Comparison of ENCODE assay signal across 22 cellular contexts in the genomic region with DNA sequence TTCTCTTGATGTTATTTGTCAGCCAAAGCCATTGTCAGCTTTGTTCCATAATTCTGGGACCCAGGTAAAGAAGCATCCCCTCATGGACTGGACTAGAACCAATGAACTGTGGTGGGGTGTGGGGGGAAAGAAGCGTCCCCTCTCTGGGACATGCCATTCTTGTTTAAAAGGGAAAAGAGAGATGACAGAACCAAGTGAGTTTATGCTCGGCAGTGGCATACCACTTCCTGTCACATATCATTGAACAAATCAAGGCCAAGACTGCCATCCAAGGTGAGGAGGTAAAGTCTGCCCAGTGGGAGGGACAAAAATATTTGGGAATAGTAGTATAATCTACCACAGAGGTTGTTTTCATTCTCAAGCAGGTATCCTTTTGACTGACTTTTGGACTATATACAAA. TPM values are rescaled to one million over a fixed set of nuclear protein-coding genes. Genes with fewer than 3 reads are reported as not detected.
DNase-seq lines count a peak whose midpoint lies in the region; ATAC-seq and TF ChIP-seq lines count a peak whose summit lies in the region.
"Had no signal": no experiment of that assay in that cellular context is flagged by ENCODE, and none has a peak within 500 bp of the region (broad histone marks: within the 10 kb centered on the region; RNA-seq: fewer than 3 reads in every experiment).

No MANE protein-coding gene starts in this region.

- H2AFZ ChIP-seq in DND-41 (ENCODE audit: low read depth, low read length), result no peak overlapping the region

- ATAC-seq in DND-41 (ENCODE audit: insufficient read depth, low read depth) (peak; percentile 55), HG03460 (IDR thresholded peaks at IDR 0.05; ENCODE audit: unreplicated experiment) (no peak)
- no peak for ATAC-seq in effector memory CD8-positive, alpha-beta T cell (replicated peaks)
- ATAC-seq: A549, gastroesophageal sphincter, left cardiac atrium, upper lobe of right lung had no signal

- intact Hi-C loops in activated CD4-positive, alpha-beta memory T cell treated with anti-CD3 and anti-CD28 coated beads for 36 hours (cut with micrococcal nuclease), result no loop called here

- H3K4me1 Mint-ChIP-seq in activated T-cell treated with anti-CD3 and anti-CD28 coated beads, Interleukin-2, amount 50 U/mL, for 24 hours (ENCODE audit: low read depth), result peaks cover 38% of the 10 kb centered on the region
- peaks cover 22% of the 10 kb centered on the region for H3K4me1 Mint-ChIP-seq in activated CD4-positive, alpha-beta memory T cell treated with anti-CD3 and anti-CD28 coated beads for 36 hours (ENCODE audit: low read depth)
- peaks cover 8 to 9% of the 10 kb centered on the region in 2 donors for H3K4me1 Mint-ChIP-seq in effector memory CD8-positive, alpha-beta T cell (ENCODE audit: low read depth in 2 of 2)

- H3K9me3 Mint-ChIP-seq in activated T-cell treated with anti-CD3 and anti-CD28 coated beads, Interleukin-2, amount 50 U/mL, for 24 hours, result no peaks in the 10 kb centered on the region
- no peaks in the 10 kb centered on the region for H3K9me3 Mint-ChIP-seq in activated CD4-positive, alpha-beta memory T cell treated with anti-CD3 and anti-CD28 coated beads for 36 hours
- no peaks in the 10 kb centered on the region for H3K9me3 Mint-ChIP-seq in effector memory CD8-positive, alpha-beta T cell

- peaks cover 2% of the 10 kb centered on the region for H4K20me1 ChIP-seq in DND-41 (ENCODE audit: insufficient read depth, low read length)

- POLR2A ChIA-PET in activated CD4-positive, alpha-beta memory T cell treated with anti-CD3 and anti-CD28 coated beads for 36 hours (lab: Charles Lee), result interaction anchor here (1.3 kb wide), 1 partner anchor 13 kb away, joined by 5 read pairs; no protein-coding TSS in a partner anchor

- CTCF ChIA-PET in activated CD4-positive, alpha-beta memory T cell treated with anti-CD3 and anti-CD28 coated beads for 36 hours (lab: Charles Lee), result interaction anchor here (0.9 to 4.7 kb wide), 3 partner anchors 12 to 92 kb away, joined by 3 to 43 read pairs (median 3); no protein-coding TSS in a partner anchor

- H3K27ac ChIP-seq in DND-41 (ENCODE audit: low read length), result no peak overlapping the region
- H3K27ac ChIP-seq: A549, adrenal gland, C4-2B, dorsolateral prefrontal cortex, gastroesophageal sphincter, KMS-11, neutrophil, upper lobe of right lung had no signal

- peaks cover 2% of the 10 kb centered on the region; the same call in 1 of the 2 replicates for H3K36me3 ChIP-seq in DND-41 (ENCODE audit: insufficient read depth, low read length)
- H3K36me3 ChIP-seq: adrenal gland, gastroesophageal sphincter, neutrophil, upper lobe of right lung had no signal

- H3K4me1 ChIP-seq in DND-41 (ENCODE audit: insufficient read depth, low read length), result peaks cover 25% of the 10 kb centered on the region

- H3K9me3 ChIP-seq in DND-41 (ENCODE audit: insufficient read depth, low read length, severe bottlenecking), result no peaks in the 10 kb centered on the region
- H3K9me3 ChIP-seq: A549, adrenal gland, gastroesophageal sphincter, neutrophil, upper lobe of right lung had no signal

- H3K9ac ChIP-seq in DND-41 (ENCODE audit: low read depth, low read length), result no peak overlapping the region
- H3K9ac ChIP-seq: KMS-11 had no signal

- H3K4me2 ChIP-seq in DND-41 (ENCODE audit: insufficient read depth, low read length), result peak overlapping the region; percentile 22; the same call in 1 of the 2 replicates
- H3K4me2 ChIP-seq: A549, KMS-11 had no signal

- H3K27ac Mint-ChIP-seq in activated T-cell treated with anti-CD3 and anti-CD28 coated beads, Interleukin-2, amount 50 U/mL, for 24 hours, result peak overlapping the region; percentile 70
- peak overlapping the region; percentile 71 for H3K27ac Mint-ChIP-seq in activated CD4-positive, alpha-beta memory T cell treated with anti-CD3 and anti-CD28 coated beads for 36 hours
- H3K27ac Mint-ChIP-seq in effector memory CD8-positive, alpha-beta T cell, result peak overlapping the region in 1 of 2 donors; percentile 70

- no peak overlapping the region for H3K4me3 ChIP-seq in DND-41 (ENCODE audit: low read depth in 1 of 2, low read length in 2 of 2)
- H3K4me3 ChIP-seq: A549, adrenal gland, dorsolateral prefrontal cortex, gastroesophageal sphincter, upper lobe of right lung had no signal

- peak; percentile 40 for TF ChIP-seq CTCF in DND-41 (IDR thresholded peaks at IDR 0.05; ENCODE audit: borderline replicate concordance, extremely low read depth, low read length, poor library complexity, severe bottlenecking)

- H3K79me2 ChIP-seq in DND-41 (ENCODE audit: insufficient read depth, low read length), result peaks cover 6% of the 10 kb centered on the region

- DNase-seq in activated T-cell treated with anti-CD3 and anti-CD28 coated beads, Interleukin-2, amount 50 U/mL, for 24 hours, result no peak
- no peak for DNase-seq in activated T-cell treated with anti-CD3 and anti-CD28 coated beads, Interleukin-2, amount 50 U/mL, for 1 hour
- peak; percentile 57 for DNase-seq in DND-41
- peak; percentile 49 for DNase-seq in activated CD4-positive, alpha-beta memory T cell treated with anti-CD3 and anti-CD28 coated beads for 36 hours
- no peak for DNase-seq in effector memory CD8-positive, alpha-beta T cell
- no peak for DNase-seq in H4 (ENCODE audit: low spot score)
- DNase-seq in NCI-H146 (lab: John Stamatoyannopoulos, UW), result no peak
- DNase-seq: DMS79, dorsolateral prefrontal cortex, left cardiac atrium, NCI-H1048, NCI-H2029 treated with DMSO at 0.1 percent for 48 hours, NCI-H446 treated with DMSO at 0.1 percent for 48 hours, RPMI8226, upper lobe of right lung had no signal

- no peaks in the 10 kb centered on the region for H3K27me3 ChIP-seq in DND-41 (ENCODE audit: insufficient read depth, low read length, poor library complexity)
- H3K27me3 ChIP-seq: adrenal gland, dorsolateral prefrontal cortex, gastroesophageal sphincter, neutrophil, upper lobe of right lung had no signal

- H3K4me3 Mint-ChIP-seq in activated T-cell treated with anti-CD3 and anti-CD28 coated beads, Interleukin-2, amount 50 U/mL, for 24 hours, result peak overlapping the region; percentile 8
- peak overlapping the region; percentile 45 for H3K4me3 Mint-ChIP-seq in activated CD4-positive, alpha-beta memory T cell treated with anti-CD3 and anti-CD28 coated beads for 36 hours
- H3K4me3 Mint-ChIP-seq in effector memory CD8-positive, alpha-beta T cell, result peak overlapping the region; percentile 40 to 54

- no peaks in the 10 kb centered on the region for H3K27me3 Mint-ChIP-seq in activated T-cell treated with anti-CD3 and anti-CD28 coated beads, Interleukin-2, amount 50 U/mL, for 24 hours
- peaks cover 3% of the 10 kb centered on the region for H3K27me3 Mint-ChIP-seq in activated CD4-positive, alpha-beta memory T cell treated with anti-CD3 and anti-CD28 coated beads for 36 hours
- no peaks in the 10 kb centered on the region for H3K27me3 Mint-ChIP-seq in effector memory CD8-positive, alpha-beta T cell

- H3K36me3 Mint-ChIP-seq in activated T-cell treated with anti-CD3 and anti-CD28 coated beads, Interleukin-2, amount 50 U/mL, for 24 hours (ENCODE audit: low read depth), result peaks cover 7% of the 10 kb centered on the region
- peaks cover 3% of the 10 kb centered on the region for H3K36me3 Mint-ChIP-seq in activated CD4-positive, alpha-beta memory T cell treated with anti-CD3 and anti-CD28 coated beads for 36 hours
- peaks cover 12% of the 10 kb centered on the region for H3K36me3 Mint-ChIP-seq in effector memory CD8-positive, alpha-beta T cell (ENCODE audit: insufficient read depth)

RNA-seq across cellular contexts. Expression of gene GLS, which starts 4.7 kb away (rescaled TPM):
- 100 to 1,000 TPM; 209 to 210 TPM for total RNA-seq in activated CD4-positive, alpha-beta memory T cell treated with anti-CD3 and anti-CD28 coated beads for 36 hours
- 39.0 and 40.2 TPM in 2 replicates for total RNA-seq in H4 (2014; rRNA removed; shearing (Covaris generic))

Comparison
In these comparisons a context has a peak if more than half of its experiments do, and no peak if none do; other contexts are left out.
1. DNase-seq: peak in DND-41 (single experiment) and activated CD4-positive, alpha-beta memory T cell treated with anti-CD3 and anti-CD28 coated beads for 36 hours (single experiment); none in activated T-cell treated with anti-CD3 and anti-CD28 coated beads, Interleukin-2, amount 50 U/mL, for 24 hours (single experiment), activated T-cell treated with anti-CD3 and anti-CD28 coated beads, Interleukin-2, amount 50 U/mL, for 1 hour (single experiment), effector memory CD8-positive, alpha-beta T cell (0 of 3), H4 (single experiment) and NCI-H146 (single experiment).
2. Peak in every context shown above with its lines, with median percentiles within 50 percentile points of each other: H3K4me3 Mint-ChIP-seq.